Comparison of ENCODE assay signal across 1 cellular context in genomic region chr5:157464518-157465171, GRCh38.
A peak's percentile ranks its signal among the peaks of the same experiment; 100 is the strongest.
TF ChIP-seq lines count a peak whose summit lies in the region.

No MANE protein-coding gene starts in this region.

TF ChIP-seq in K562, 482 proteins besides CTCF, POLR2A, EP300 and RAD21 (continued from another document and continues in another):
- TF ChIP-seq BCLAF1 (IDR thresholded peaks at IDR 0.05; ENCODE audit: borderline replicate concordance in 1 of 2, control insufficient read depth in 1 of 2, low read depth in 2 of 2, low read length in 1 of 2) (no peak), MBD2 (IDR thresholded peaks at IDR 0.05; ENCODE audit: borderline replicate concordance, low read depth) (no peak), NCOA2 (IDR thresholded peaks at IDR 0.05; ENCODE audit: partially characterized antibody in 2 of 2) (no peak), MCM7 (IDR thresholded peaks at IDR 0.05) (no peak), ZNF655 (CRISPR knock-in tag; IDR thresholded peaks at IDR 0.05) (no peak), ZNF133 (CRISPR knock-in tag; IDR thresholded peaks at IDR 0.05) (no peak), ARHGAP35 (IDR thresholded peaks at IDR 0.05; ENCODE audit: partially characterized antibody) (no peak), ETS2 (tag; IDR thresholded peaks at IDR 0.05; ENCODE audit: borderline replicate concordance, poor library complexity, severe bottlenecking) (no peak), KDM5B (IDR thresholded peaks at IDR 0.05; ENCODE audit: insufficient replicate concordance, low read depth, low read length) (no peak), E2F8 (IDR thresholded peaks at IDR 0.05; ENCODE audit: low read depth, partially characterized antibody) (peak; percentile 25), BDP1 (IDR thresholded peaks at IDR 0.05; ENCODE audit: insufficient read depth, insufficient read length) (no peak), TRIM24 (IDR thresholded peaks at IDR 0.05) (peak; percentile 92 to 94), ZC3H4 (CRISPR knock-in tag; IDR thresholded peaks at IDR 0.05; ENCODE audit: borderline replicate concordance) (no peak), HSF4 (CRISPR knock-in tag; IDR thresholded peaks at IDR 0.05; ENCODE audit: borderline replicate concordance) (no peak), ZNF395 (CRISPR knock-in tag; IDR thresholded peaks at IDR 0.05) (no peak), JUNB (CRISPR knock-in tag; conservative IDR thresholded peaks at IDR 0.05) (peak; percentile 87), KLF10 (CRISPR knock-in tag; IDR thresholded peaks at IDR 0.05) (no peak), ZBTB7A (IDR thresholded peaks at IDR 0.05; ENCODE audit: borderline replicate concordance, control insufficient read depth, low read depth, low read length) (no peak), MITF (IDR thresholded peaks at IDR 0.05) (no peak), JUN (IDR thresholded peaks at IDR 0.05; ENCODE audit: borderline replicate concordance, low read depth, low read length) (peak; percentile 96), JUN (CRISPR knock-in tag; IDR thresholded peaks at IDR 0.05; ENCODE audit: borderline replicate concordance) (no peak), GABPB1 (CRISPR knock-in tag; IDR thresholded peaks at IDR 0.05) (no peak), NCOA1 (IDR thresholded peaks at IDR 0.05; ENCODE audit: low read depth) (no peak), POLR2G (IDR thresholded peaks at IDR 0.05; ENCODE audit: low read depth, low read length) (no peak), RAD51 (IDR thresholded peaks at IDR 0.05; ENCODE audit: borderline replicate concordance, low read depth) (no peak), ZNF699 (CRISPR knock-in tag; IDR thresholded peaks at IDR 0.05; ENCODE audit: insufficient replicate concordance) (no peak), MEF2A (IDR thresholded peaks at IDR 0.05; ENCODE audit: control insufficient read depth, low read depth, low read length) (no peak), CTBP1 (IDR thresholded peaks at IDR 0.05; ENCODE audit: borderline replicate concordance) (peak; percentile 53; the same call in 1 of the 2 replicates), TAF9B (IDR thresholded peaks at IDR 0.05; ENCODE audit: partially characterized antibody) (no peak), THAP7 (CRISPR knock-in tag; IDR thresholded peaks at IDR 0.05) (no peak), ZNF408 (CRISPR knock-in tag; IDR thresholded peaks at IDR 0.05; ENCODE audit: low read depth) (no peak), BCOR (IDR thresholded peaks at IDR 0.05) (peak; percentile 90), ZNF282 (CRISPR knock-in tag; IDR thresholded peaks at IDR 0.05) (no peak), MAFF (IDR thresholded peaks at IDR 0.05; ENCODE audit: low read length) (peak; percentile 38; the same call in 1 of the 2 replicates), RBM14 (IDR thresholded peaks at IDR 0.05; ENCODE audit: borderline replicate concordance, insufficient read depth, low read depth, low read length) (no peak), ZZZ3 (IDR thresholded peaks at IDR 0.05) (no peak), ZFP30 (CRISPR knock-in tag; IDR thresholded peaks at IDR 0.05; ENCODE audit: borderline replicate concordance) (no peak), RBM25 (IDR thresholded peaks at IDR 0.05; ENCODE audit: low read depth, low read length, severe bottlenecking) (peak; percentile 83), U2AF2 (optimal IDR thresholded peaks at IDR 0.05; ENCODE audit: low read depth, low read length) (no peak)
- TF ChIP-seq, protein P1, sequence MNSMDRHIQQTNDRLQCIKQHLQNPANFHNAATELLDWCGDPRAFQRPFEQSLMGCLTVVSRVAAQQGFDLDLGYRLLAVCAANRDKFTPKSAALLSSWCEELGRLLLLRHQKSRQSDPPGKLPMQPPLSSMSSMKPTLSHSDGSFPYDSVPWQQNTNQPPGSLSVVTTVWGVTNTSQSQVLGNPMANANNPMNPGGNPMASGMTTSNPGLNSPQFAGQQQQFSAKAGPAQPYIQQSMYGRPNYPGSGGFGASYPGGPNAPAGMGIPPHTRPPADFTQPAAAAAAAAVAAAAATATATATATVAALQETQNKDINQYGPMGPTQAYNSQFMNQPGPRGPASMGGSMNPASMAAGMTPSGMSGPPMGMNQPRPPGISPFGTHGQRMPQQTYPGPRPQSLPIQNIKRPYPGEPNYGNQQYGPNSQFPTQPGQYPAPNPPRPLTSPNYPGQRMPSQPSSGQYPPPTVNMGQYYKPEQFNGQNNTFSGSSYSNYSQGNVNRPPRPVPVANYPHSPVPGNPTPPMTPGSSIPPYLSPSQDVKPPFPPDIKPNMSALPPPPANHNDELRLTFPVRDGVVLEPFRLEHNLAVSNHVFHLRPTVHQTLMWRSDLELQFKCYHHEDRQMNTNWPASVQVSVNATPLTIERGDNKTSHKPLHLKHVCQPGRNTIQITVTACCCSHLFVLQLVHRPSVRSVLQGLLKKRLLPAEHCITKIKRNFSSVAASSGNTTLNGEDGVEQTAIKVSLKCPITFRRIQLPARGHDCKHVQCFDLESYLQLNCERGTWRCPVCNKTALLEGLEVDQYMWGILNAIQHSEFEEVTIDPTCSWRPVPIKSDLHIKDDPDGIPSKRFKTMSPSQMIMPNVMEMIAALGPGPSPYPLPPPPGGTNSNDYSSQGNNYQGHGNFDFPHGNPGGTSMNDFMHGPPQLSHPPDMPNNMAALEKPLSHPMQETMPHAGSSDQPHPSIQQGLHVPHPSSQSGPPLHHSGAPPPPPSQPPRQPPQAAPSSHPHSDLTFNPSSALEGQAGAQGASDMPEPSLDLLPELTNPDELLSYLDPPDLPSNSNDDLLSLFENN (IDR thresholded peaks at IDR 0.05; ENCODE audit: low read depth in 2 of 2, low read length in 2 of 2), result no peak
